17 cellular contexts compared by ENCODE assay signal in the genomic region with DNA sequence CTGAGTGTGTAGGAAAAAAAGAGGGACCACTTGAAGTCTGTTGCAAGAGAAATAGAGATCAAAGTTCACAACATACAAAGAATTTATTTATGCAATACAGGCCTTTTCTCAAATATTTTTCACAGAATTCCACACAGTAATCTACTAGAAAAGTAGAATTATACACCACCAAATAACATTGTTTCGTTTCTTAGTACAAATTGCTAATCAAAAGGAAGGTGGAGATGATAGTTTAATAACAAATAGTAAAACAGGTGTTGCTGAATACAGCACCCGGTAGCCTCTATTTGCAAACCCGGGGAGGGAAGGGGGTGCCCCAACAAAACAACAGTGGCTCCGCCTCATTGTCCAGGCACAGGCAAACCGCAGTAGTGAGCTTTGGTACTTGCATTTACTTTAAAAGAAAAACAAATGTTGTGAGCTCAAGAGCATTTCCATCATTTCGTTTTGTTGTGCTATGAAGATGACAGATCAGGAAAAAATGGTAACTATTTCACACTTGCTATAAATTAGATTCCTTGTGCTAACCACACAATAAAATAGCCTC.
"Had no signal": no experiment of that assay in that cellular context is flagged by ENCODE, and none has a peak within 500 bp of the region (broad histone marks: within the 10 kb centered on the region; RNA-seq: fewer than 3 reads in every experiment).

No MANE protein-coding gene starts in this region.

- H3K27ac Mint-ChIP-seq: activated CD4-positive, alpha-beta T cell treated with anti-CD3 and anti-CD28 coated beads, Interleukin-2, amount 10 ng/mL, durations not matched to agents 7 days and 5 days; activated naive CD8-positive, alpha-beta T cell; activated T-cell treated with anti-CD3 and anti-CD28 coated beads, Interleukin-2, amount 50 U/mL, for 72 hours; nephron; progenitor cell of endocrine pancreas had no signal

- H3K4me1 ChIP-seq: left ventricle myocardium inferior had no signal

- H3K4me3 ChIP-seq: left ventricle myocardium inferior, thoracic aorta had no signal

- DNase-seq: activated CD4-positive, alpha-beta T cell treated with anti-CD3 and anti-CD28 coated beads, Interleukin-2, amount 10 ng/mL, durations not matched to agents 7 days and 5 days; activated CD4-positive, CD25-positive, alpha-beta regulatory T cell; activated CD8-positive, alpha-beta memory T cell treated with anti-CD3 and anti-CD28 coated beads, Interleukin-2, amount 50 U/mL, for 48 hours; activated gamma-delta T cell; activated T-cell treated with anti-CD3 and anti-CD28 coated beads, Interleukin-2, amount 50 U/mL, for 72 hours; anterior cingulate cortex; cerebellar nuclear complex; hypothalamus; left ventricle myocardium inferior; nucleus accumbens; stimulated activated CD4-positive, alpha-beta T cell treated with anti-CD3 and anti-CD28 coated beads, Interleukin-12 subunit alpha, Interleukin-12 subunit beta, amount 100 ng/mL, for 4 hours; stimulated activated CD4-positive, alpha-beta T cell treated with anti-CD3 and anti-CD28 coated beads, Interleukin-2, amount 100 ng/mL, for 24 hours; SW 1271 had no signal

- ATAC-seq: activated T-cell treated with anti-CD3 and anti-CD28 coated beads, Interleukin-2, amount 50 U/mL, for 72 hours had no signal

- H3K9me3 ChIP-seq: thoracic aorta had no signal

- H3K27me3 Mint-ChIP-seq: activated CD4-positive, alpha-beta T cell treated with anti-CD3 and anti-CD28 coated beads, Interleukin-2, amount 10 ng/mL, durations not matched to agents 7 days and 5 days; activated naive CD8-positive, alpha-beta T cell; progenitor cell of endocrine pancreas had no signal

- H3K9me3 Mint-ChIP-seq: activated CD4-positive, alpha-beta T cell treated with anti-CD3 and anti-CD28 coated beads, Interleukin-2, amount 10 ng/mL, durations not matched to agents 7 days and 5 days; activated T-cell treated with anti-CD3 and anti-CD28 coated beads, Interleukin-2, amount 50 U/mL, for 72 hours had no signal

- H3K4me1 Mint-ChIP-seq: activated CD4-positive, alpha-beta T cell treated with anti-CD3 and anti-CD28 coated beads, Interleukin-2, amount 10 ng/mL, durations not matched to agents 7 days and 5 days had no signal

- H3K27ac ChIP-seq: left ventricle myocardium inferior, thoracic aorta had no signal

- H3K4me3 Mint-ChIP-seq: activated CD4-positive, alpha-beta T cell treated with anti-CD3 and anti-CD28 coated beads, Interleukin-2, amount 10 ng/mL, durations not matched to agents 7 days and 5 days; activated naive CD8-positive, alpha-beta T cell; activated T-cell treated with anti-CD3 and anti-CD28 coated beads, Interleukin-2, amount 50 U/mL, for 72 hours; nephron had no signal
